ENCODE assay signal across 26 cellular contexts in genomic region chr22:44707178-44707577, GRCh38. TPM values are rescaled to one million over a fixed set of nuclear protein-coding genes. Genes with fewer than 3 reads are reported as not detected.
DNase-seq lines count a peak whose midpoint lies in the region; ATAC-seq, FAIRE-seq and TF ChIP-seq lines count a peak whose summit lies in the region.
"Had no signal": no experiment of that assay in that cellular context is flagged by ENCODE, and none has a peak within 500 bp of the region (broad histone marks: within the 10 kb centered on the region; RNA-seq: fewer than 3 reads in every experiment).

No MANE protein-coding gene starts in this region.

- CTCF ChIA-PET in IMR-90 (lab: Yijun Ruan, JAX): no interaction called here

- H4K20me1 ChIP-seq in IMR-90 (ENCODE audit: insufficient read depth, low read length) (peaks cover 27% of the 10 kb centered on the region), keratinocyte (ENCODE audit: control insufficient read depth, extremely low read depth, insufficient read depth, low read length) (peaks cover 7% of the 10 kb centered on the region)

- no peak overlapping the region for H2BK120ac ChIP-seq in IMR-90 (ENCODE audit: low read depth, low read length)

- H3K9me3 ChIP-seq in IMR-90 (ENCODE audit: control insufficient read depth, insufficient read depth, low read length) (no peaks in the 10 kb centered on the region), keratinocyte (ENCODE audit: control insufficient read depth, low read depth, low read length) (no peaks in the 10 kb centered on the region), spleen (no peaks in the 10 kb centered on the region)
- H3K9me3 ChIP-seq: SJSA1 had no signal

- H4K8ac ChIP-seq in IMR-90 (ENCODE audit: low read depth in 2 of 2, low read length in 2 of 2): no peak overlapping the region

- ATAC-seq in left cardiac atrium: no peak
- no peak for ATAC-seq in Right ventricle myocardium superior (ENCODE audit: poor library complexity)
- no peak for ATAC-seq in IMR-90 (ENCODE audit: low read depth)
- no peak for ATAC-seq in HG03095 (IDR thresholded peaks at IDR 0.05; ENCODE audit: unreplicated experiment)
- ATAC-seq: Right ventricle myocardium inferior had no signal

- WGBS in IMR-90 (ENCODE audit: extremely low coverage in 2 of 2, insufficient read length in 1 of 2), 2 experiments: 78% methylated on average over 4 of the region's 10 CpGs; no CpG with 5 or more reads in 1 of the 2 experiments
- WGBS in spleen, 5 donors: 67 to 88% (median 81%) methylated on average over 2 to 10 of the region's 10 CpGs

- no peak overlapping the region for H2AK5ac ChIP-seq in IMR-90 (ENCODE audit: low read depth, low read length)

- POLR2A ChIA-PET in IMR-90 (lab: Charles Lee; ENCODE audit: unreplicated experiment): no interaction called here

- H3K56ac ChIP-seq in IMR-90 (ENCODE audit: extremely low read depth, insufficient read depth, low read length): no peak overlapping the region

- H3K4me1 ChIP-seq in IMR-90 (ENCODE audit: control insufficient read depth, insufficient read depth, low read length) (peaks cover 15% of the 10 kb centered on the region), keratinocyte (ENCODE audit: control insufficient read depth, extremely low read depth, insufficient read depth, low read length) (peaks cover 25% of the 10 kb centered on the region), spleen (peaks cover 36 to 99% (median 81%) of the 10 kb centered on the region in 6 donors)

- no peak overlapping the region for H2BK15ac ChIP-seq in IMR-90 (ENCODE audit: low read depth, low read length)

- peaks cover 19 to 21% of the 10 kb centered on the region in 2 experiments; a peak in 2 of 4 replicates for H3K79me1 ChIP-seq in IMR-90 (ENCODE audit: low read depth in 1 of 2, low read length in 2 of 2)

- H3K23ac ChIP-seq in IMR-90 (ENCODE audit: low read depth, low read length): no peak overlapping the region

- TF ChIP-seq RAD21 in IMR-90 (IDR thresholded peaks at IDR 0.05; ENCODE audit: low read length): no peak

- H2AFZ ChIP-seq in IMR-90 (replicated peaks; ENCODE audit: low read length, poor library complexity) (no peak overlapping the region), keratinocyte (ENCODE audit: control insufficient read depth, low read length) (no peak overlapping the region)

- H3K4me2 ChIP-seq in IMR-90 (ENCODE audit: low read depth, low read length): no peak overlapping the region
- H3K4me2 ChIP-seq in keratinocyte (ENCODE audit: control insufficient read depth, extremely low read depth, insufficient read depth, low read depth, low read length): no peak overlapping the region

- H3K27ac ChIP-seq in IMR-90 (ENCODE audit: insufficient read depth, low read length) (no peak overlapping the region), keratinocyte (ENCODE audit: control insufficient read depth, insufficient read depth, low read length) (peak overlapping the region; percentile 47), spleen (peak overlapping the region in 3 of 8 donors; percentile 80 to 87 (median 85))
- H3K27ac ChIP-seq: SJSA1 had no signal

- no peak overlapping the region for H3K14ac ChIP-seq in IMR-90 (replicated peaks; ENCODE audit: low read depth, low read length)

- BruUV-seq in IMR-90 (replicated peaks; lab: Mats Ljungman, UMichigan): no TSS peak

- in situ Hi-C loops in IMR-90 (cut with MboI; ENCODE audit: low sequenced_read_pairs): no loop called here

- DNase-seq in left cardiac atrium: peak; percentile 8
- no peak for DNase-seq in Right ventricle myocardium superior
- DNase-seq in IMR-90: no peak
- no peak for DNase-seq in keratinocyte (ENCODE audit: low read depth, low spot score)
- peak; percentile 73 for DNase-seq in spleen
- no peak for DNase-seq in T-helper 9 cell
- DNase-seq in stimulated activated CD4-positive, alpha-beta T cell treated with anti-CD3 and anti-CD28 coated beads, Interleukin-15, amount 100 ng/mL, for 24 hours: no peak
- DNase-seq: 8988T; CD4-positive, alpha-beta memory T cell; DMS 273 treated with DMSO at 0.1 percent for 48 hours; DMS79; GF-D8; KBM-7; NCI-H1105; NCI-H1436 treated with DMSO at 0.1 percent for 48 hours; NCI-H187 treated with DMSO at 0.1 percent for 48 hours; NCI-H524; NCI-H748 treated with DMSO at 0.1 percent for 48 hours; NK-92 treated with Interleukin-12 subunit alpha and Interleukin-12 subunit beta, amount 100 ng/mL, for 24 hours had no signal

- TF ChIP-seq POLR2A in IMR-90 (IDR thresholded peaks at IDR 0.05; ENCODE audit: low read depth, low read length) (no peak), spleen (IDR thresholded peaks at IDR 0.05) (no peak)

- H3K4me3 ChIP-seq in IMR-90 (ENCODE audit: insufficient read depth, low read depth, low read length) (no peak overlapping the region), keratinocyte (ENCODE audit: control insufficient read depth in 2 of 3, extremely low read depth in 1 of 3, insufficient read depth in 2 of 3, low read depth in 1 of 3, low read length in 3 of 3) (no peak overlapping the region), spleen (peak overlapping the region in 1 of 8 donors; percentile 1)
- H3K4me3 ChIP-seq: SJSA1 had no signal

- H4K5ac ChIP-seq in IMR-90 (ENCODE audit: low read depth, low read length): no peak overlapping the region

- H3K18ac ChIP-seq in IMR-90 (ENCODE audit: low read depth, low read length): no peak overlapping the region

- H3K9ac ChIP-seq in IMR-90 (ENCODE audit: low read depth, low read length) (no peak overlapping the region), keratinocyte (ENCODE audit: control insufficient read depth, extremely low read depth, insufficient read depth, low read length) (peak overlapping the region; percentile 37)

- TF ChIP-seq CTCF in IMR-90 (conservative IDR thresholded peaks at IDR 0.05; ENCODE audit: low read depth, low read length): no peak
- no peak for TF ChIP-seq CTCF in keratinocyte (optimal IDR thresholded peaks at IDR 0.05 in 1 of 3, IDR thresholded peaks at IDR 0.05 in 1 of 3, conservative IDR thresholded peaks at IDR 0.05 in 1 of 3; ENCODE audit: extremely low read depth in 1 of 3, insufficient read depth in 2 of 3, low read length in 3 of 3)
- TF ChIP-seq CTCF in spleen (IDR thresholded peaks at IDR 0.05 in 8 of 11, conservative IDR thresholded peaks at IDR 0.05 in 3 of 11): no peak

- intact Hi-C loops in left cardiac atrium (cut with DNase I): no loop called here
- intact Hi-C loops in Right ventricle myocardium superior (cut with DNase I): no loop called here
- intact Hi-C loops in IMR-90 (cut with micrococcal nuclease): no loop called here
- intact Hi-C loops in spleen (cut with DNase I; ENCODE audit: low total_unique reads): no loop called here

- no peak overlapping the region for H2BK20ac ChIP-seq in IMR-90 (ENCODE audit: low read depth, low read length)

- H4K91ac ChIP-seq in IMR-90 (ENCODE audit: insufficient read depth, low read depth, low read length): no peak overlapping the region

- H3K9me1 ChIP-seq in IMR-90 (ENCODE audit: insufficient read depth, low read length) (peaks cover 5% of the 10 kb centered on the region; the same call in 1 of the 2 replicates), keratinocyte (ENCODE audit: control insufficient read depth, extremely low read depth, insufficient read depth, low read length) (no peaks in the 10 kb centered on the region)

- dilution Hi-C loops in IMR-90 (cut with HindIII; ENCODE audit: low sequenced_read_pairs, unreplicated experiment): no loop called here
- dilution Hi-C loops in keratinocyte (cut with MboI; ENCODE audit: extremely low pct_ligation_motif_present, low sequenced_read_pairs): no loop called here

- H3K36me3 ChIP-seq in IMR-90 (ENCODE audit: control insufficient read depth, insufficient read depth, low read length) (peaks cover 4% of the 10 kb centered on the region; the same call in 1 of the 2 replicates), keratinocyte (ENCODE audit: control insufficient read depth in 2 of 2, extremely low read depth in 1 of 2, insufficient read depth in 2 of 2, low read length in 2 of 2) (no peaks in the 10 kb centered on the region), spleen (peaks cover 0 to 18% (median 0%) of the 10 kb centered on the region in 6 donors)
- H3K36me3 ChIP-seq: SJSA1 had no signal

- FAIRE-seq in keratinocyte (lab: Jason Lieb, UNC): no peak
- FAIRE-seq: GM12891 had no signal

- no peak overlapping the region for H2BK5ac ChIP-seq in IMR-90 (ENCODE audit: low read depth, low read length, poor library complexity, severe bottlenecking)

- peaks cover 36% of the 10 kb centered on the region for H3K79me2 ChIP-seq in keratinocyte (ENCODE audit: control insufficient read depth, insufficient read depth, low read length)

- H3K27me3 ChIP-seq in IMR-90 (ENCODE audit: control insufficient read depth, insufficient read depth, low read length): no peaks in the 10 kb centered on the region
- H3K27me3 ChIP-seq in keratinocyte (ENCODE audit: control insufficient read depth, extremely low read depth, insufficient read depth, low read length): no peaks in the 10 kb centered on the region
- H3K27me3 ChIP-seq in spleen (replicated peaks in 1 of 7): peaks cover 0 to 16% (median 0%) of the 10 kb centered on the region in 7 donors

- H3K4ac ChIP-seq in IMR-90 (ENCODE audit: low read depth, low read length): no peak overlapping the region

- H2AK9ac ChIP-seq in IMR-90 (replicated peaks; ENCODE audit: low read depth, low read length, poor library complexity): peak overlapping the region; percentile 88

RNA-seq across cellular contexts. Expression of gene PRR5, which starts 5.2 kb away (rescaled TPM):
- total RNA-seq in left cardiac atrium (10 to 100 TPM; 15.3 to 19.1 TPM), Right ventricle myocardium superior (2.9 TPM), IMR-90 (2012; rRNA removed) (7.5 and 8.1 TPM in 2 replicates), spleen (10 to 100 TPM; 49.0 to 85.6 (median 77.9) TPM)
- polyA plus RNA-seq in IMR-90 (2012; rRNA removed) (23.1 and 24.3 TPM in 2 replicates), keratinocyte (9.1 to 15.2 TPM (median 10.9 TPM) in 3 replicates), spleen (10 to 100 TPM; 31.3 to 83.1 (median 57.5) TPM)
- polyA plus RNA-seq in IMR-90 (2012; cell fraction: cytosol; rRNA removed): 17.7 and 39.4 TPM in 2 replicates
- polyA plus RNA-seq in IMR-90 (2012; cell fraction: nucleus; rRNA removed; ENCODE audit: low replicate concordance): 39.7 and 77.7 TPM in 2 replicates
- polyA plus RNA-seq in keratinocyte (2011; ENCODE audit: low read depth): 1.8 TPM
- polyA plus RNA-seq in keratinocyte (2011; cell fraction: cytosol; rRNA removed): 7.4 and 15.3 TPM in 2 replicates
- polyA plus RNA-seq in keratinocyte (2011; cell fraction: nucleus; rRNA removed): 10.8 and 14.1 TPM in 2 replicates
- 7.5 and 13.3 TPM in 2 replicates for polyA plus RNA-seq in keratinocyte (2012; ENCODE audit: low replicate concordance)
- polyA minus RNA-seq in keratinocyte: 12.4 to 21.8 TPM (median 17.9 TPM) in 3 replicates
- 14.4 TPM for polyA minus RNA-seq in keratinocyte (2011; cell fraction: cytosol; rRNA and poly(A)+ RNA removed)
- 10.1 and 14.1 TPM in 2 replicates for polyA minus RNA-seq in keratinocyte (2011; cell fraction: nucleus; rRNA and poly(A)+ RNA removed)

RNA-seq across cellular contexts. Expression of gene ARHGAP8, which starts 45.2 kb away (rescaled TPM):
- total RNA-seq in left cardiac atrium: under 1 TPM; 0.32 to 0.89 TPM
- not detected for total RNA-seq in Right ventricle myocardium superior
- total RNA-seq in IMR-90 (2012; rRNA removed): 0.18 and 0.28 TPM in 2 replicates
- polyA plus RNA-seq in IMR-90 (2012; rRNA removed): 0.06 and 0.21 TPM in 2 replicates
- polyA plus RNA-seq in IMR-90 (2012; cell fraction: cytosol; rRNA removed): 0.11 and 0.17 TPM in 2 replicates
- 0.78 and 0.85 TPM in 2 replicates for polyA plus RNA-seq in IMR-90 (2012; cell fraction: nucleus; rRNA removed; ENCODE audit: low replicate concordance)
- 20.2 to 26.0 TPM (median 21.3 TPM) in 3 replicates for polyA plus RNA-seq in keratinocyte
- 9.9 TPM for polyA plus RNA-seq in keratinocyte (2011; ENCODE audit: low read depth)
- polyA plus RNA-seq in keratinocyte (2011; cell fraction: cytosol; rRNA removed): 14.4 and 19.2 TPM in 2 replicates
- polyA plus RNA-seq in keratinocyte (2011; cell fraction: nucleus; rRNA removed): 55.5 and 78.6 TPM in 2 replicates
- polyA plus RNA-seq in keratinocyte (2012; ENCODE audit: low replicate concordance): 16.2 and 18.5 TPM in 2 replicates
- 18.2 to 29.4 TPM (median 19.6 TPM) in 3 replicates for polyA minus RNA-seq in keratinocyte
- polyA minus RNA-seq in keratinocyte (2011; cell fraction: cytosol; rRNA and poly(A)+ RNA removed): 11.7 TPM
- polyA minus RNA-seq in keratinocyte (2011; cell fraction: nucleus; rRNA and poly(A)+ RNA removed): 22.1 and 34.7 TPM in 2 replicates
- total RNA-seq in spleen: 10 to 100 TPM; 13.8 to 71.6 (median 20.1) TPM
- polyA plus RNA-seq in spleen: 10 to 100 TPM in 2 of 3 donors, 1 to 10 TPM in 1; 2.7 to 34.9 (median 16.4) TPM
- total RNA-seq: H4, HT1080, LHCN-M2, SJSA1 had no signal
- polyA plus RNA-seq: CD4-positive, alpha-beta memory T cell had no signal

Comparison
In these comparisons a context has a peak if more than half of its experiments do, and no peak if none do; other contexts are left out.
1. DNase-seq: peak in left cardiac atrium (single experiment) and spleen (single experiment); none in Right ventricle myocardium superior (single experiment), IMR-90 (single experiment), keratinocyte (single experiment), T-helper 9 cell (single experiment) and stimulated activated CD4-positive, alpha-beta T cell treated with anti-CD3 and anti-CD28 coated beads, Interleukin-15, amount 100 ng/mL, for 24 hours (single experiment).
2. RNA of gene ARHGAP8, which starts 45.2 kb away (total RNA-seq): 13.8 to 71.6 TPM in spleen; 0.32 to 0.89 TPM in left cardiac atrium, 0.18 to 0.28 TPM in IMR-90 and not detected in Right ventricle myocardium superior (single experiment); every median in the first group is over 4 times any median in the second.